13 cellular contexts compared by ENCODE assay signal in the genomic region with DNA sequence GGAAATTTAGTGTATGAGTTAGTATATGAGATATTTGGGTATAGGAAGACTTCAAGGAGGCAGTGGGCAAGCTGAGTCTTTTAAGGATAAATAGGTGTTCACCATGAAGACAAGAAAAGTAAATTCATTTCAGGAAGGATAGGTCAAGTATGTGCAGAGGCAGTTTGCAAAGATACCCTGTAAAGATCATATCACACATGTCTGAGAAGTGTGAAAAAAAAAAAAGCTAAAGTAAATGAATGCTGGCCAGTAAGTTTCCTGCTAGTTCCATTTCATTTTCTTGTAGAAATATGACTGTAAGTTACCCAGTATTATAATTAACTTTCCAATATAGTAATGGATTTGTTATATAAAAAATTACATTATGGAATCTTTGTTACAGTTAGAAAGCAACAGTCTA.
"Had no signal": no experiment of that assay in that cellular context is flagged by ENCODE, and none has a peak within 500 bp of the region (broad histone marks: within the 10 kb centered on the region; RNA-seq: fewer than 3 reads in every experiment).

No MANE protein-coding gene starts in this region.

- DNase-seq: activated CD4-positive, alpha-beta T cell treated with anti-CD3 and anti-CD28 coated beads for 1 hour; activated naive CD4-positive, alpha-beta T cell treated with anti-CD3 and anti-CD28 coated beads for 36 hours; adrenal gland; effector memory CD4-positive, alpha-beta T cell; kidney; left ventricle myocardium superior; stimulated activated CD4-positive, alpha-beta T cell treated with anti-CD3 and anti-CD28 coated beads, Interleukin-12 subunit alpha, Interleukin-12 subunit beta, amount 100 ng/mL, for 4 hours; stimulated activated CD4-positive, alpha-beta T cell treated with anti-CD3 and anti-CD28 coated beads, Interleukin-2, amount 100 ng/mL, for 48 hours; stimulated activated CD8-positive, alpha-beta memory T cell treated with anti-CD3 and anti-CD28 coated beads, Interleukin-4, amount 100 ng/mL, for 48 hours; stomach had no signal

- H3K27me3 ChIP-seq: adrenal gland, stomach had no signal

- H3K4me3 ChIP-seq: adrenal gland, coronary artery, stomach had no signal

- H3K4me3 Mint-ChIP-seq: activated naive CD4-positive, alpha-beta T cell treated with anti-CD3 and anti-CD28 coated beads for 36 hours; neural crest cell had no signal

- H3K9me3 ChIP-seq: adrenal gland, stomach had no signal

- H3K36me3 ChIP-seq: adrenal gland, stomach had no signal

- H3K9me3 Mint-ChIP-seq: activated naive CD4-positive, alpha-beta T cell treated with anti-CD3 and anti-CD28 coated beads for 36 hours had no signal

- ATAC-seq: left ventricle myocardium superior, sciatic nerve had no signal
